In the genomic region with DNA sequence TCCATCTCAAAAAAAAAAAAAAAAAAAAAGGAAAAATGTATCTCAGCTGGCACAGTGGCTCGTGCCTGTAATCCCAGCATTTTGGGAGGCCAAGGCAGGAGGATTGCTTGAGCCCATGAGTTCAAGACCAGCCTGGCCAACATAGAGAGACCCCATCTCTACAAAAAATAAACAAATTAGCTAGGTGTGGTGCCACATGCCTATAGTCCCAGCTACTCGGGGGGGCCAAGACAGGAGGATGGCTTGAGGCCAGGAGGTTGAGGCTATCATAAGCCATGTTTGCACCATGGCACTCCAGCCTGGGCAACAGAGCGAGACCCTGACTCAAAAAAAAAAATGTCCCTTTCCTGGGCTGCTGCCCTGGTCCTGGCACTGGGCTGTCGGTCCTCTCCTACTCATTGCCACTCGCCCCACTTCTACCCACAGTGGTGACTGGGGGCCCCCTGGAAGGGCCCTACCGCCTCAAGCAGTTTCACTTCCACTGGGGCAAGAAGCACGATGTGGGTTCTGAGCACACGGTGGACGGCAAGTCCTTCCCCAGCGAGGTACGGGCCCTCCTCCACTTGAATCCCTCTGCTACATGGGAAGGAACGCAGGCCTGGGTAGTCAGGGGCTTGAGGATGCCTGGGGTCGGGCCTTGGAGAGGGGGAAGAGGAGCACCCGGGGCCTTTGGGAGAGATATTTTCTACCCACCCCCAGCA, we compare ENCODE assay signal across 19 cellular contexts. TPM values are rescaled to one million over a fixed set of nuclear protein-coding genes. Genes with fewer than 3 reads are reported as not detected.
A peak's percentile ranks its signal among the peaks of the same experiment; 100 is the strongest.
DNase-seq lines count a peak whose midpoint lies in the region; ATAC-seq and TF ChIP-seq lines count a peak whose summit lies in the region.
"Had no signal": no experiment of that assay in that cellular context is flagged by ENCODE, and none has a peak within 500 bp of the region (broad histone marks: within the 10 kb centered on the region; RNA-seq: fewer than 3 reads in every experiment).

No MANE protein-coding gene starts in this region.

- H3K36me3 Mint-ChIP-seq in stimulated activated naive B cell treated with anti-CD40 and anti-IgM and Interleukin-4, amounts not matched to agents 10 μg/mL and 1 μg/mL and 100 μg/mL, for 72 hours = no peaks in the 10 kb centered on the region
- no peaks in the 10 kb centered on the region for H3K36me3 Mint-ChIP-seq in HFFc6 (ENCODE audit: low read depth)

- no peak overlapping the region for H3K27ac Mint-ChIP-seq in stimulated activated naive B cell treated with anti-CD40 and anti-IgM and Interleukin-4, amounts not matched to agents 10 μg/mL and 1 μg/mL and 100 μg/mL, for 72 hours
- no peak overlapping the region for H3K27ac Mint-ChIP-seq in HFFc6
- H3K27ac Mint-ChIP-seq: CD14-positive monocyte had no signal

- no peak overlapping the region for H3K4me3 Mint-ChIP-seq in stimulated activated naive B cell treated with anti-CD40 and anti-IgM and Interleukin-4, amounts not matched to agents 10 μg/mL and 1 μg/mL and 100 μg/mL, for 72 hours
- H3K4me3 Mint-ChIP-seq in HFFc6 = no peak overlapping the region

- H3K9me3 Mint-ChIP-seq in stimulated activated naive B cell treated with anti-CD40 and anti-IgM and Interleukin-4, amounts not matched to agents 10 μg/mL and 1 μg/mL and 100 μg/mL, for 72 hours = no peaks in the 10 kb centered on the region
- H3K9me3 Mint-ChIP-seq in HFFc6 = no peaks in the 10 kb centered on the region

- ATAC-seq in stimulated activated naive B cell treated with anti-CD40 and anti-IgM and Interleukin-4, amounts not matched to agents 10 μg/mL and 1 μg/mL and 100 μg/mL, for 72 hours (replicated peaks) = peak; percentile 33 to 45
- no peak for ATAC-seq in HG03097 (IDR thresholded peaks at IDR 0.05; ENCODE audit: low FRiP score, unreplicated experiment)
- ATAC-seq: SK-N-SH treated with all-trans-retinoic acid at 6 μM for 48 hours had no signal

- peaks cover 2 to 6% of the 10 kb centered on the region in 2 donors for H3K4me1 Mint-ChIP-seq in stimulated activated naive B cell treated with anti-CD40 and anti-IgM and Interleukin-4, amounts not matched to agents 10 μg/mL and 1 μg/mL and 100 μg/mL, for 72 hours
- no peaks in the 10 kb centered on the region; the same call in 1 of the 2 replicates for H3K4me1 Mint-ChIP-seq in HFFc6 (ENCODE audit: low read depth)

- TF ChIP-seq CTCF in HFFc6 (IDR thresholded peaks at IDR 0.05) = no peak

- H3K27me3 Mint-ChIP-seq in stimulated activated naive B cell treated with anti-CD40 and anti-IgM and Interleukin-4, amounts not matched to agents 10 μg/mL and 1 μg/mL and 100 μg/mL, for 72 hours = peaks cover 43 to 47% of the 10 kb centered on the region in 2 donors
- H3K27me3 Mint-ChIP-seq in HFFc6 (ENCODE audit: insufficient read depth) = peaks cover 31% of the 10 kb centered on the region

- DNase-seq in activated CD8-positive, alpha-beta memory T cell treated with anti-CD3 and anti-CD28 coated beads, Interleukin-2, amount 50 U/mL, for 48 hours = peak; percentile 48
- no peak for DNase-seq in activated CD8-positive, alpha-beta memory T cell treated with anti-CD3 and anti-CD28 coated beads, Interleukin-2, amount 50 U/mL, for 4 hours
- DNase-seq in NOMO-1 treated with dmso at 0.1 percent for 144 hours (lab: John Stamatoyannopoulos, UW; ENCODE audit: unreplicated experiment) (peak; percentile 43), islet precursor cell (peak; percentile 26), HFFc6 (no peak)
- DNase-seq in stimulated activated naive B cell treated with anti-CD40 and anti-IgM and Interleukin-4, amounts not matched to agents 10 μg/mL and 1 μg/mL and 100 μg/mL, for 72 hours = no peak
- no peak for DNase-seq in effector CD4-positive, alpha-beta T cell
- DNase-seq: Caco-2, DMS53, HCEC 1CT, KBM-7, NCI-H187 treated with DMSO at 0.1 percent for 48 hours, NCI-H2171, NCI-H82 had no signal

RNA-seq across cellular contexts. Expression of a gene that starts 6.1 kb away (rescaled TPM):
- not detected for total RNA-seq in HFFc6 (2021; fragmentation: NEBNext Ultra II Directional; extraction: Animal tissue kit (Norgen Biotek cat#: 25700))
- total RNA-seq: M059J, NCI-H460 had no signal

RNA-seq across cellular contexts. Expression of a gene that starts 19.5 kb away (rescaled TPM):
- total RNA-seq in HFFc6 (2021; fragmentation: NEBNext Ultra II Directional; extraction: Animal tissue kit (Norgen Biotek cat#: 25700)) = 10 to 100 TPM; 47.3 to 57.5 (median 53.8) TPM

RNA-seq across cellular contexts. Expression of a gene that starts 30.1 kb away (rescaled TPM):
- total RNA-seq in HFFc6 (2021; fragmentation: NEBNext Ultra II Directional; extraction: Animal tissue kit (Norgen Biotek cat#: 25700)) = 10 to 100 TPM; 12.8 to 17.7 (median 16.2) TPM

RNA-seq across cellular contexts. Expression of a gene that starts 48.9 kb away (rescaled TPM):
- not detected for total RNA-seq in HFFc6 (2021; fragmentation: NEBNext Ultra II Directional; extraction: Animal tissue kit (Norgen Biotek cat#: 25700))
- total RNA-seq: Caco-2, M059J had no signal

Comparison
In these comparisons a context has a peak if more than half of its experiments do, and no peak if none do; other contexts are left out.
1. DNase-seq: peak in activated CD8-positive, alpha-beta memory T cell treated with anti-CD3 and anti-CD28 coated beads, Interleukin-2, amount 50 U/mL, for 48 hours (single experiment), NOMO-1 treated with dmso at 0.1 percent for 144 hours (single experiment) and islet precursor cell (single experiment); none in activated CD8-positive, alpha-beta memory T cell treated with anti-CD3 and anti-CD28 coated beads, Interleukin-2, amount 50 U/mL, for 4 hours (single experiment), stimulated activated naive B cell treated with anti-CD40 and anti-IgM and Interleukin-4, amounts not matched to agents 10 μg/mL and 1 μg/mL and 100 μg/mL, for 72 hours (single experiment), HFFc6 (single experiment) and effector CD4-positive, alpha-beta T cell (single experiment).